13 cellular contexts compared by ENCODE assay signal in the genomic region with DNA sequence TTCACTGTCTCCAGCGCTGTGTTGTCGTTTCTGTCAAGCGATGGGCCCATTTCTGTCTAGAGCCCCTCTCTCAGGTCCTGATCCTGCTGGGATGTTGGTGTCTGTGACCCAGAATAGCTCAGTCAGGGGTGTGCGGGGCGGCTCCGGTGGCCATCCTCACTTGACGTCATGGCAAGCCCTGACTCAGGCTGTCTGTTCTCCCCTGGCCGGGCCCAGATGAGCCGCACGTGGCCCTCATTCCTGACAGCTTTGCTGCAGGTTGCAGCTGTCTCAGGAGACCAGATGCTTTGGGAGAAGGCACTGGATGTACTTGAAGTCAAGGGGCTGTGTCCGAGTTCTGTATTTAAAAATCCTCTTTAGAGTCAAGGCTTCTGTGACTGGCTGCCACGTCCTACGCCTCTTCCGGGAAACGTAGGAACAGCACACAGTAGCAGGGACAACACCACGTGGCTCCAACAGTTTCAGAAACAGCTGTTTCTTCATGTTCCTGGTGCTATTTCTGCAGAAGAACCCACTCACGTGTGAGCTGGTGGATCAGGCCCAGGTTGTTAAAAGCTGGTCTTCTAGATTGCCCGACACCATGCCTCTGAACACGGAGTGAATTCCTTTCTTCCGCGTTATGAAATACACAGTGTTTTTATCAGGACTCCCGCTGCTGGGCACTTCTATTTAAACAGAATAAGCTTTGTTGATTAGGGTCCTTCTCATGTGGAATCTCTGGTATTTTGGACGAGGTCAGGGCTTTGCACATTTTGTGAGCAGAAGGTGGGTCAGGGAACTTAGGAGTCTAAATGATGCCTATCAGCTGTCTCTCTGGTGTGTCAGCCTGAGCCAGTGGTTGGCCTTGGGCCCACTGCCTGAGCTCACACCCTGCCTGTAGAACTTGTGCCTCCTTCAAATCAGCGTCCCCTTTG. TPM values are rescaled to one million over a fixed set of nuclear protein-coding genes. Genes with fewer than 3 reads are reported as not detected.
A peak's percentile ranks its signal among the peaks of the same experiment; 100 is the strongest.
DNase-seq lines count a peak whose midpoint lies in the region; ATAC-seq and TF ChIP-seq lines count a peak whose summit lies in the region.
"Had no signal": no experiment of that assay in that cellular context is flagged by ENCODE, and none has a peak within 500 bp of the region (broad histone marks: within the 10 kb centered on the region; RNA-seq: fewer than 3 reads in every experiment).

No MANE protein-coding gene starts in this region.

- H3K9me3 Mint-ChIP-seq in activated naive CD4-positive, alpha-beta T cell treated with anti-CD3 and anti-CD28 coated beads, Interleukin-2, amount 50 U/mL, for 72 hours, result no peaks in the 10 kb centered on the region
- H3K9me3 Mint-ChIP-seq: CD4-positive, CD25-positive, alpha-beta regulatory T cell; natural killer cell had no signal

- H3K4me3 ChIP-seq in AG10803 (ENCODE audit: low read length) (no peak overlapping the region), foreskin fibroblast (ENCODE audit: low read depth in 1 of 2, low read length in 2 of 2) (no peak overlapping the region)

- peak; percentile 71 for DNase-seq in AG10803 (ENCODE audit: low read depth)
- peak; percentile 91 for DNase-seq in RPMI7951 (ENCODE audit: low read depth)
- peak; percentile 81 to 92 for DNase-seq in foreskin fibroblast
- no peak for DNase-seq in omental fat pad (ENCODE audit: low spot score)
- DNase-seq in GM20000 (ENCODE audit: low spot score), result no peak
- DNase-seq in LoVo (ENCODE audit: low spot score), result no peak
- DNase-seq in activated naive CD4-positive, alpha-beta T cell treated with anti-CD3 and anti-CD28 coated beads, Interleukin-2, amount 50 U/mL, for 72 hours (ENCODE audit: low spot score in 2 of 2), result no peak
- DNase-seq: CD4-positive, CD25-positive, alpha-beta regulatory T cell; MM.1S; natural killer cell; T-helper 9 cell had no signal

- peak; percentile 41 for ATAC-seq in omental fat pad (ENCODE audit: low FRiP score)
- no peak for ATAC-seq in GM18868 (IDR thresholded peaks at IDR 0.05; ENCODE audit: unreplicated experiment)
- no peak for ATAC-seq in activated naive CD4-positive, alpha-beta T cell treated with anti-CD3 and anti-CD28 coated beads, Interleukin-2, amount 50 U/mL, for 72 hours
- ATAC-seq: natural killer cell had no signal

- peak; percentile 33 for TF ChIP-seq CTCF in AG10803 (conservative IDR thresholded peaks at IDR 0.05; ENCODE audit: low read length)
- TF ChIP-seq CTCF in foreskin fibroblast (IDR thresholded peaks at IDR 0.05; ENCODE audit: low read depth, low read length), result no peak
- TF ChIP-seq CTCF in omental fat pad (IDR thresholded peaks at IDR 0.05), result no peak
- no peak for TF ChIP-seq CTCF in GM20000 (IDR thresholded peaks at IDR 0.05; ENCODE audit: extremely low read depth, missing control alignments)

- no peak overlapping the region for H3K27ac Mint-ChIP-seq in activated naive CD4-positive, alpha-beta T cell treated with anti-CD3 and anti-CD28 coated beads, Interleukin-2, amount 50 U/mL, for 72 hours
- H3K27ac Mint-ChIP-seq: natural killer cell had no signal

- no peaks in the 10 kb centered on the region for H3K36me3 Mint-ChIP-seq in activated naive CD4-positive, alpha-beta T cell treated with anti-CD3 and anti-CD28 coated beads, Interleukin-2, amount 50 U/mL, for 72 hours
- H3K36me3 Mint-ChIP-seq: CD4-positive, CD25-positive, alpha-beta regulatory T cell; natural killer cell had no signal

RNA-seq across cellular contexts. Expression of gene NTSR2, which starts 28.3 kb away (rescaled TPM):
- total RNA-seq in RPMI7951 (2014; rRNA removed; shearing (Covaris generic)), result 0.36 TPM in 1 of 2 replicates, not detected in the other
- total RNA-seq in omental fat pad, result 1 to 10 TPM in 1 of 4 donors, under 1 TPM in 1, not detected in 2; 0.28 to 1.6 TPM
- not detected for total RNA-seq in activated naive CD4-positive, alpha-beta T cell treated with anti-CD3 and anti-CD28 coated beads, Interleukin-2, amount 50 U/mL, for 72 hours
- total RNA-seq: CD4-positive, CD25-positive, alpha-beta regulatory T cell; endothelial cell of umbilical vein; natural killer cell had no signal

RNA-seq across cellular contexts. Expression of gene LPIN1, which starts 48.2 kb away (rescaled TPM):
- total RNA-seq in RPMI7951 (2014; rRNA removed; shearing (Covaris generic)), result 22.6 and 25.0 TPM in 2 replicates
- total RNA-seq in omental fat pad, result 100 to 1,000 TPM in 1 of 4 donors, 10 to 100 TPM in 3; 72.8 to 104 (median 89.1) TPM
- 10 to 100 TPM; 68.6 to 92.9 TPM for total RNA-seq in activated naive CD4-positive, alpha-beta T cell treated with anti-CD3 and anti-CD28 coated beads, Interleukin-2, amount 50 U/mL, for 72 hours

Comparison
In these comparisons a context has a peak if more than half of its experiments do, and no peak if none do; other contexts are left out.
1. DNase-seq: peak in AG10803 (single experiment), RPMI7951 (single experiment) and foreskin fibroblast (2 of 2); none in omental fat pad (single experiment), GM20000 (single experiment), LoVo (single experiment) and activated naive CD4-positive, alpha-beta T cell treated with anti-CD3 and anti-CD28 coated beads, Interleukin-2, amount 50 U/mL, for 72 hours (0 of 2).